Comparison of ENCODE assay signal across 5 cellular contexts in genomic region chr9:8301296-8301695, GRCh38.
"Had no signal": no experiment of that assay in that cellular context is flagged by ENCODE, and none has a peak within 500 bp of the region (broad histone marks: within the 10 kb centered on the region; RNA-seq: fewer than 3 reads in every experiment).

No MANE protein-coding gene starts in this region.

- H3K9me3 Mint-ChIP-seq: H9 had no signal

- H3K4me3 ChIP-seq: GM23338, K562 had no signal

- H3K4me1 Mint-ChIP-seq: GM23338, H9 had no signal

- H3K27ac Mint-ChIP-seq: GM23338, H9 had no signal

- ATAC-seq: GM23338, K562 had no signal

- DNase-seq: H9, HCEC 1CT, IMR-90 had no signal

- H3K4me3 Mint-ChIP-seq: GM23338, H9 had no signal
